In genomic region chr16:69311533-69312388, GRCh38 we compare ENCODE assay signal across 1 cellular context.
TF ChIP-seq lines count a peak whose summit lies in the region.

No MANE protein-coding gene starts in this region.

TF ChIP-seq in WTC11, 78 proteins besides CTCF, POLR2A, EP300 and RAD21 (continued from another document and continues in another):
- TF ChIP-seq, protein P1, sequence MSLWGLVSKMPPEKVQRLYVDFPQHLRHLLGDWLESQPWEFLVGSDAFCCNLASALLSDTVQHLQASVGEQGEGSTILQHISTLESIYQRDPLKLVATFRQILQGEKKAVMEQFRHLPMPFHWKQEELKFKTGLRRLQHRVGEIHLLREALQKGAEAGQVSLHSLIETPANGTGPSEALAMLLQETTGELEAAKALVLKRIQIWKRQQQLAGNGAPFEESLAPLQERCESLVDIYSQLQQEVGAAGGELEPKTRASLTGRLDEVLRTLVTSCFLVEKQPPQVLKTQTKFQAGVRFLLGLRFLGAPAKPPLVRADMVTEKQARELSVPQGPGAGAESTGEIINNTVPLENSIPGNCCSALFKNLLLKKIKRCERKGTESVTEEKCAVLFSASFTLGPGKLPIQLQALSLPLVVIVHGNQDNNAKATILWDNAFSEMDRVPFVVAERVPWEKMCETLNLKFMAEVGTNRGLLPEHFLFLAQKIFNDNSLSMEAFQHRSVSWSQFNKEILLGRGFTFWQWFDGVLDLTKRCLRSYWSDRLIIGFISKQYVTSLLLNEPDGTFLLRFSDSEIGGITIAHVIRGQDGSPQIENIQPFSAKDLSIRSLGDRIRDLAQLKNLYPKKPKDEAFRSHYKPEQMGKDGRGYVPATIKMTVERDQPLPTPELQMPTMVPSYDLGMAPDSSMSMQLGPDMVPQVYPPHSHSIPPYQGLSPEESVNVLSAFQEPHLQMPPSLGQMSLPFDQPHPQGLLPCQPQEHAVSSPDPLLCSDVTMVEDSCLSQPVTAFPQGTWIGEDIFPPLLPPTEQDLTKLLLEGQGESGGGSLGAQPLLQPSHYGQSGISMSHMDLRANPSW (CRISPR knock-in tag; conservative IDR thresholded peaks at IDR 0.05; ENCODE audit: low read depth): no peak
- TF ChIP-seq ZNF232 (CRISPR knock-in tag; IDR thresholded peaks at IDR 0.05) (no peak), SMAD4 (CRISPR knock-in tag; IDR thresholded peaks at IDR 0.05) (no peak), ZBTB21 (CRISPR knock-in tag; IDR thresholded peaks at IDR 0.05; ENCODE audit: borderline replicate concordance) (no peak), MAX (CRISPR knock-in tag; IDR thresholded peaks at IDR 0.05) (no peak), ZNF532 (CRISPR knock-in tag; IDR thresholded peaks at IDR 0.05; ENCODE audit: borderline replicate concordance) (no peak), ZNF317 (CRISPR knock-in tag; IDR thresholded peaks at IDR 0.05; ENCODE audit: borderline replicate concordance, low read depth) (no peak), TP53 (CRISPR knock-in tag; IDR thresholded peaks at IDR 0.05) (peak; percentile 74; the same call in 1 of the 2 replicates), USF2 (CRISPR knock-in tag; IDR thresholded peaks at IDR 0.05) (0 out of 2 replicates have a peak, but pooled peaks have one; percentile 33), TCF7 (CRISPR knock-in tag; IDR thresholded peaks at IDR 0.05; ENCODE audit: low read depth) (no peak), ATF1 (CRISPR knock-in tag; IDR thresholded peaks at IDR 0.05) (no peak), MYBL2 (CRISPR knock-in tag; IDR thresholded peaks at IDR 0.05) (no peak), NFE2L1 (CRISPR knock-in tag; IDR thresholded peaks at IDR 0.05) (no peak), GABPB1 (CRISPR knock-in tag; IDR thresholded peaks at IDR 0.05) (0 out of 2 replicates have a peak, but pooled peaks have one; percentile 5), EMX1 (CRISPR knock-in tag; IDR thresholded peaks at IDR 0.05) (no peak), ESRRA (CRISPR knock-in tag; IDR thresholded peaks at IDR 0.05; ENCODE audit: borderline replicate concordance) (no peak), TEAD1 (CRISPR knock-in tag; IDR thresholded peaks at IDR 0.05) (no peak; the same call in 1 of the 2 replicates), ZNF416 (CRISPR knock-in tag; IDR thresholded peaks at IDR 0.05) (no peak), JAZF1 (CRISPR knock-in tag; IDR thresholded peaks at IDR 0.05) (no peak), ZNF423 (CRISPR knock-in tag; IDR thresholded peaks at IDR 0.05) (no peak), ZNF263 (CRISPR knock-in tag; IDR thresholded peaks at IDR 0.05; ENCODE audit: low read depth) (0 out of 2 replicates have a peak, but pooled peaks have one; percentile 8), SOX15 (CRISPR knock-in tag; IDR thresholded peaks at IDR 0.05) (no peak), ZBTB43 (CRISPR knock-in tag; IDR thresholded peaks at IDR 0.05) (no peak), AR (CRISPR knock-in tag; IDR thresholded peaks at IDR 0.05) (no peak), HMGA2 (CRISPR knock-in tag; IDR thresholded peaks at IDR 0.05) (no peak)
- TF ChIP-seq, protein P2, sequence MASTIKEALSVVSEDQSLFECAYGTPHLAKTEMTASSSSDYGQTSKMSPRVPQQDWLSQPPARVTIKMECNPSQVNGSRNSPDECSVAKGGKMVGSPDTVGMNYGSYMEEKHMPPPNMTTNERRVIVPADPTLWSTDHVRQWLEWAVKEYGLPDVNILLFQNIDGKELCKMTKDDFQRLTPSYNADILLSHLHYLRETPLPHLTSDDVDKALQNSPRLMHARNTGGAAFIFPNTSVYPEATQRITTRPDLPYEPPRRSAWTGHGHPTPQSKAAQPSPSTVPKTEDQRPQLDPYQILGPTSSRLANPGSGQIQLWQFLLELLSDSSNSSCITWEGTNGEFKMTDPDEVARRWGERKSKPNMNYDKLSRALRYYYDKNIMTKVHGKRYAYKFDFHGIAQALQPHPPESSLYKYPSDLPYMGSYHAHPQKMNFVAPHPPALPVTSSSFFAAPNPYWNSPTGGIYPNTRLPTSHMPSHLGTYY (CRISPR knock-in tag; IDR thresholded peaks at IDR 0.05): no peak
- TF ChIP-seq, protein P3, sequence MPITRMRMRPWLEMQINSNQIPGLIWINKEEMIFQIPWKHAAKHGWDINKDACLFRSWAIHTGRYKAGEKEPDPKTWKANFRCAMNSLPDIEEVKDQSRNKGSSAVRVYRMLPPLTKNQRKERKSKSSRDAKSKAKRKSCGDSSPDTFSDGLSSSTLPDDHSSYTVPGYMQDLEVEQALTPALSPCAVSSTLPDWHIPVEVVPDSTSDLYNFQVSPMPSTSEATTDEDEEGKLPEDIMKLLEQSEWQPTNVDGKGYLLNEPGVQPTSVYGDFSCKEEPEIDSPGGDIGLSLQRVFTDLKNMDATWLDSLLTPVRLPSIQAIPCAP (CRISPR knock-in tag; IDR thresholded peaks at IDR 0.05): no peak
- TF ChIP-seq, protein P4, sequence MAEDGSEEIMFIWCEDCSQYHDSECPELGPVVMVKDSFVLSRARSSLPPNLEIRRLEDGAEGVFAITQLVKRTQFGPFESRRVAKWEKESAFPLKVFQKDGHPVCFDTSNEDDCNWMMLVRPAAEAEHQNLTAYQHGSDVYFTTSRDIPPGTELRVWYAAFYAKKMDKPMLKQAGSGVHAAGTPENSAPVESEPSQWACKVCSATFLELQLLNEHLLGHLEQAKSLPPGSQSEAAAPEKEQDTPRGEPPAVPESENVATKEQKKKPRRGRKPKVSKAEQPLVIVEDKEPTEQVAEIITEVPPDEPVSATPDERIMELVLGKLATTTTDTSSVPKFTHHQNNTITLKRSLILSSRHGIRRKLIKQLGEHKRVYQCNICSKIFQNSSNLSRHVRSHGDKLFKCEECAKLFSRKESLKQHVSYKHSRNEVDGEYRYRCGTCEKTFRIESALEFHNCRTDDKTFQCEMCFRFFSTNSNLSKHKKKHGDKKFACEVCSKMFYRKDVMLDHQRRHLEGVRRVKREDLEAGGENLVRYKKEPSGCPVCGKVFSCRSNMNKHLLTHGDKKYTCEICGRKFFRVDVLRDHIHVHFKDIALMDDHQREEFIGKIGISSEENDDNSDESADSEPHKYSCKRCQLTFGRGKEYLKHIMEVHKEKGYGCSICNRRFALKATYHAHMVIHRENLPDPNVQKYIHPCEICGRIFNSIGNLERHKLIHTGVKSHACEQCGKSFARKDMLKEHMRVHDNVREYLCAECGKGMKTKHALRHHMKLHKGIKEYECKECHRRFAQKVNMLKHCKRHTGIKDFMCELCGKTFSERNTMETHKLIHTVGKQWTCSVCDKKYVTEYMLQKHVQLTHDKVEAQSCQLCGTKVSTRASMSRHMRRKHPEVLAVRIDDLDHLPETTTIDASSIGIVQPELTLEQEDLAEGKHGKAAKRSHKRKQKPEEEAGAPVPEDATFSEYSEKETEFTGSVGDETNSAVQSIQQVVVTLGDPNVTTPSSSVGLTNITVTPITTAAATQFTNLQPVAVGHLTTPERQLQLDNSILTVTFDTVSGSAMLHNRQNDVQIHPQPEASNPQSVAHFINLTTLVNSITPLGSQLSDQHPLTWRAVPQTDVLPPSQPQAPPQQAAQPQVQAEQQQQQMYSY (CRISPR knock-in tag; IDR thresholded peaks at IDR 0.05): no peak
- TF ChIP-seq, protein P5, sequence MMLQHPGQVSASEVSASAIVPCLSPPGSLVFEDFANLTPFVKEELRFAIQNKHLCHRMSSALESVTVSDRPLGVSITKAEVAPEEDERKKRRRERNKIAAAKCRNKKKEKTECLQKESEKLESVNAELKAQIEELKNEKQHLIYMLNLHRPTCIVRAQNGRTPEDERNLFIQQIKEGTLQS (CRISPR knock-in tag; conservative IDR thresholded peaks at IDR 0.05): no peak
- TF ChIP-seq, protein P6, sequence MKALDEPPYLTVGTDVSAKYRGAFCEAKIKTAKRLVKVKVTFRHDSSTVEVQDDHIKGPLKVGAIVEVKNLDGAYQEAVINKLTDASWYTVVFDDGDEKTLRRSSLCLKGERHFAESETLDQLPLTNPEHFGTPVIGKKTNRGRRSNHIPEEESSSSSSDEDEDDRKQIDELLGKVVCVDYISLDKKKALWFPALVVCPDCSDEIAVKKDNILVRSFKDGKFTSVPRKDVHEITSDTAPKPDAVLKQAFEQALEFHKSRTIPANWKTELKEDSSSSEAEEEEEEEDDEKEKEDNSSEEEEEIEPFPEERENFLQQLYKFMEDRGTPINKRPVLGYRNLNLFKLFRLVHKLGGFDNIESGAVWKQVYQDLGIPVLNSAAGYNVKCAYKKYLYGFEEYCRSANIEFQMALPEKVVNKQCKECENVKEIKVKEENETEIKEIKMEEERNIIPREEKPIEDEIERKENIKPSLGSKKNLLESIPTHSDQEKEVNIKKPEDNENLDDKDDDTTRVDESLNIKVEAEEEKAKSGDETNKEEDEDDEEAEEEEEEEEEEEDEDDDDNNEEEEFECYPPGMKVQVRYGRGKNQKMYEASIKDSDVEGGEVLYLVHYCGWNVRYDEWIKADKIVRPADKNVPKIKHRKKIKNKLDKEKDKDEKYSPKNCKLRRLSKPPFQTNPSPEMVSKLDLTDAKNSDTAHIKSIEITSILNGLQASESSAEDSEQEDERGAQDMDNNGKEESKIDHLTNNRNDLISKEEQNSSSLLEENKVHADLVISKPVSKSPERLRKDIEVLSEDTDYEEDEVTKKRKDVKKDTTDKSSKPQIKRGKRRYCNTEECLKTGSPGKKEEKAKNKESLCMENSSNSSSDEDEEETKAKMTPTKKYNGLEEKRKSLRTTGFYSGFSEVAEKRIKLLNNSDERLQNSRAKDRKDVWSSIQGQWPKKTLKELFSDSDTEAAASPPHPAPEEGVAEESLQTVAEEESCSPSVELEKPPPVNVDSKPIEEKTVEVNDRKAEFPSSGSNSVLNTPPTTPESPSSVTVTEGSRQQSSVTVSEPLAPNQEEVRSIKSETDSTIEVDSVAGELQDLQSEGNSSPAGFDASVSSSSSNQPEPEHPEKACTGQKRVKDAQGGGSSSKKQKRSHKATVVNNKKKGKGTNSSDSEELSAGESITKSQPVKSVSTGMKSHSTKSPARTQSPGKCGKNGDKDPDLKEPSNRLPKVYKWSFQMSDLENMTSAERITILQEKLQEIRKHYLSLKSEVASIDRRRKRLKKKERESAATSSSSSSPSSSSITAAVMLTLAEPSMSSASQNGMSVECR (CRISPR knock-in tag; IDR thresholded peaks at IDR 0.05; ENCODE audit: borderline replicate concordance): peak; percentile 78; the same call in 1 of the 2 replicates
